In the genomic region with DNA sequence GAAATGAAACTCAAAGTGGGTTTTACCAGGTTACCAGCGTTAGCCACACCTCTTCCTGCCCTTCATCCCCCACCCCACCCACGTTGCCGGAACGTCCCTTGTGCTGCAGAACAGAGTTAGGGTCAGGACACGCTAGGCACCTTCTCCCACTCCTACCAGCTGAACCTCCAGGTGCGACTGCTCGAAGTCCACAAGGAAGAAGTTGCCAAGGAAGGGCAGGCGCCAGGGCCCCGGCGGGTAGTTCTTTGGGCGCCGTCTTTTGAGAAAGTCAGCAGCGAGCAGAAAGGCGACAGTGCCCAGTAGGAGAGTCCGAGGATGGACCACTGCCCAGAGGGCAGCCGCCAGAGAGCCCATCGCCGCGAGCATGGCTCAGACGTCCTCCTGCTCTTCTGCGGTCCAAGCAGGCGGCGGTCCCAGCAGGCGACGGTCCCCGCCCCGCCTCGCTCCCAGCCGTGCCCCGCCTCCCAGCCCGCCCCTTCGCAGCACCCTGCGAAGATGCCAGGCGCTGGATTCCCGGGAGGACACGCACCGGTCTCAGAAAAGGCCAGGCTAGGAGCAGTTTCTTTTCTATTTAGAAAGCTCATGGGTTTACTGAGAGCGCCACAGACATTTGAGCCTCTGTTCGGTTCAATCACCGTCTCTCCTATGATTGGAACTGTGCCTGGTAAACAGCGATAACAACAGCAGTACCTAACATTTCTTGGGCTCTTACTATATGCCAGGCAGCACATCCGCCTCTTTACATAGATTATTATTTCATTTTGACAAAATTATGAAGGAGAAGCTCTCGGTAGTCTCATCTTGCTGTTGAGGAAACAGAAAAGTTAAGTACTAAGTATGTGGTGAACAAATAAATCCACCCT, we compare ENCODE assay signal across 8 cellular contexts. TPM values are rescaled to one million over a fixed set of nuclear protein-coding genes. Genes with fewer than 3 reads are reported as not detected.
DNase-seq lines count a peak whose midpoint lies in the region; ATAC-seq, FAIRE-seq and TF ChIP-seq lines count a peak whose summit lies in the region.

A gene with protein sequence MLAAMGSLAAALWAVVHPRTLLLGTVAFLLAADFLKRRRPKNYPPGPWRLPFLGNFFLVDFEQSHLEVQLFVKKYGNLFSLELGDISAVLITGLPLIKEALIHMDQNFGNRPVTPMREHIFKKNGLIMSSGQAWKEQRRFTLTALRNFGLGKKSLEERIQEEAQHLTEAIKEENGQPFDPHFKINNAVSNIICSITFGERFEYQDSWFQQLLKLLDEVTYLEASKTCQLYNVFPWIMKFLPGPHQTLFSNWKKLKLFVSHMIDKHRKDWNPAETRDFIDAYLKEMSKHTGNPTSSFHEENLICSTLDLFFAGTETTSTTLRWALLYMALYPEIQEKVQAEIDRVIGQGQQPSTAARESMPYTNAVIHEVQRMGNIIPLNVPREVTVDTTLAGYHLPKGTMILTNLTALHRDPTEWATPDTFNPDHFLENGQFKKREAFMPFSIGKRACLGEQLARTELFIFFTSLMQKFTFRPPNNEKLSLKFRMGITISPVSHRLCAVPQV (minus strand): TSS at position 393 of the 863 bp plus-strand sequence. CDS start 27 bp downstream, at position 366.

- H3K27ac ChIP-seq in HUES48 (ENCODE audit: low read depth, low read length) (no peak within 1 kb of the TSS), K562 (ENCODE audit: extremely low read depth, low read depth, low read length) (no peak within 1 kb of the TSS)

- TF ChIP-seq POLR2A in K562 (conservative IDR thresholded peaks at IDR 0.05), result no peak

- 0 out of 2 replicates have a peak within 1 kb of the TSS, but pooled peaks have one; percentile 14 for H2AFZ ChIP-seq in K562 (ENCODE audit: low read depth, low read length)

- no peaks in the 10 kb centered on the region for H3K36me3 ChIP-seq in HUES48 (ENCODE audit: control insufficient read depth, insufficient read depth, low read length)
- no peaks in the 10 kb centered on the region for H3K36me3 ChIP-seq in K562 (ENCODE audit: control insufficient read depth, insufficient read depth, low read length)
- H3K36me3 ChIP-seq in skeletal muscle satellite cell (ENCODE audit: insufficient read depth, low read length), result no peaks in the 10 kb centered on the region

- peaks cover 4% of the 10 kb centered on the region; the same call in 1 of the 2 replicates for H3K4me1 ChIP-seq in HUES48 (ENCODE audit: control insufficient read depth, insufficient read depth, low read length)
- H3K4me1 ChIP-seq in K562 (replicated peaks in 1 of 2; ENCODE audit: control insufficient read depth in 2 of 2, insufficient read depth in 2 of 2, low read length in 2 of 2), result peaks cover 0 to 6% of the 10 kb centered on the region in 2 experiments; a peak in 2 of 5 replicates
- H3K4me1 ChIP-seq in skeletal muscle satellite cell (ENCODE audit: control insufficient read depth, insufficient read depth, low read length), result peaks cover 5% of the 10 kb centered on the region

- no peak within 1 kb of the TSS; the same call in 1 of the 2 replicates for H3K9ac ChIP-seq in HUES48 (ENCODE audit: low read depth, low read length)
- no peak within 1 kb of the TSS for H3K9ac ChIP-seq in K562 (ENCODE audit: insufficient read depth in 1 of 2, low read depth in 2 of 2, low read length in 2 of 2)
- peak within 1 kb of the TSS; percentile 57 for H3K9ac ChIP-seq in skeletal muscle satellite cell (ENCODE audit: low read depth, low read length)

- in situ Hi-C loops in K562 (cut with MboI), result loop anchor here (25.0 kb wide), 1 partner anchor 1189 kb away; no protein-coding TSS in a partner anchor

- FAIRE-seq in K562 (lab: Jason Lieb, UNC), result no peak

- H3K27me3 ChIP-seq in HUES48 (ENCODE audit: control insufficient read depth, insufficient read depth, low read length), result peaks cover 45% of the 10 kb centered on the region
- H3K27me3 ChIP-seq in K562 (ENCODE audit: control insufficient read depth in 2 of 2, insufficient read depth in 2 of 2, low read length in 2 of 2), result peaks cover 5 to 6% of the 10 kb centered on the region in 2 experiments; a peak in 2 of 5 replicates
- peaks cover 25% of the 10 kb centered on the region for H3K27me3 ChIP-seq in skeletal muscle satellite cell (ENCODE audit: control insufficient read depth, insufficient read depth, low read length)

- H3K4me3 ChIP-seq in HUES48 (ENCODE audit: low read depth, low read length) (peak within 1 kb of the TSS; percentile 71), K562 (no peak within 1 kb of the TSS), skeletal muscle satellite cell (ENCODE audit: low read length) (peak within 1 kb of the TSS; percentile 82)

- TF ChIP-seq RAD21 in K562 (CRISPR knock-in tag; conservative IDR thresholded peaks at IDR 0.05 in 1 of 2, IDR thresholded peaks at IDR 0.05 in 1 of 2), result no peak

- DNase-seq in AG08396 (ENCODE audit: low spot score), result peak; percentile 59
- DNase-seq in T-helper 1 cell, result peak in 4 of 5 donors; percentile 5 to 13 (median 10)
- DNase-seq in K562 (ENCODE audit: extremely low read depth in 1 of 4, low spot score in 3 of 4), result peak in 1 of 4 experiments; percentile 4
- DNase-seq in iPS-NIHi7 (ENCODE audit: extremely low spot score), result peak; percentile 69

- H3K79me2 ChIP-seq in K562 (ENCODE audit: control insufficient read depth, insufficient read depth, low read length), result no peaks in the 10 kb centered on the region

- 3% methylated on average over 31 of the region's 43 CpGs for WGBS in K562 (ENCODE audit: insufficient coverage, low coverage, missing lambda C conversion rate)

- intact Hi-C loops in K562 (cut with micrococcal nuclease), result no loop called here

- POLR2A ChIA-PET in K562 (lab: Yijun Ruan, JAX), result no interaction called here

- TF ChIP-seq EP300 in K562 (IDR thresholded peaks at IDR 0.05; ENCODE audit: low read length), result no peak

- no peaks in the 10 kb centered on the region for H4K20me1 ChIP-seq in K562 (replicated peaks; ENCODE audit: control insufficient read depth, insufficient read depth, low read length)

- H3K9me3 ChIP-seq in HUES48 (ENCODE audit: control insufficient read depth, insufficient read depth, low read length), result no peaks in the 10 kb centered on the region
- no peaks in the 10 kb centered on the region for H3K9me3 ChIP-seq in K562 (replicated peaks; ENCODE audit: control insufficient read depth, insufficient read depth, low read depth, low read length)
- no peaks in the 10 kb centered on the region for H3K9me3 ChIP-seq in skeletal muscle satellite cell (replicated peaks; ENCODE audit: low read length)

- no peak within 1 kb of the TSS; the same call in 1 of the 2 replicates for H3K4me2 ChIP-seq in K562 (ENCODE audit: insufficient read depth, low read length)
- peak within 1 kb of the TSS; percentile 97 for H3K4me2 ChIP-seq in skeletal muscle satellite cell (ENCODE audit: low read length)

- ATAC-seq in GM19351 (IDR thresholded peaks at IDR 0.05; ENCODE audit: unreplicated experiment) (peak; percentile 72), K562 (peak; percentile 80), HG03457 (IDR thresholded peaks at IDR 0.05; ENCODE audit: unreplicated experiment) (no peak)

- CTCF ChIA-PET in K562 (lab: Yijun Ruan, JAX; ENCODE audit: low intra/inter-chr PET ratio), result no interaction called here

- H3K9me1 ChIP-seq in K562 (ENCODE audit: control insufficient read depth, insufficient read depth, low read length), result no peaks in the 10 kb centered on the region

- BruUV-seq in K562 (replicated peaks; lab: Mats Ljungman, UMichigan), result no TSS peak

- TF ChIP-seq CTCF in K562 (IDR thresholded peaks at IDR 0.05 in 2 of 3, conservative IDR thresholded peaks at IDR 0.05 in 1 of 3; ENCODE audit: insufficient read depth in 2 of 3, low read depth in 1 of 3, low read length in 3 of 3), result no peak

TF ChIP-seq in K562, 482 proteins besides CTCF, POLR2A, EP300 and RAD21 (continues in another document):
- TF ChIP-seq HNRNPLL (IDR thresholded peaks at IDR 0.05; ENCODE audit: low read depth, low read length, poor library complexity, severe bottlenecking) (no peak), ZNF436 (CRISPR knock-in tag; IDR thresholded peaks at IDR 0.05) (no peak), RAD51 (IDR thresholded peaks at IDR 0.05; ENCODE audit: borderline replicate concordance, low read depth) (no peak)

RNA-seq across cellular contexts. Expression of the gene that starts here (rescaled TPM):
- 0.19 TPM in 1 of 2 replicates, not detected in the other for total RNA-seq in K562 (2011; cell fraction: chromatin; rRNA removed; ENCODE audit: low replicate concordance)
- total RNA-seq in K562 (2011; cell fraction: nucleolus; rRNA removed), result not detected in 2 replicates
- not detected in 2 replicates for total RNA-seq in K562 (2011; cell fraction: nucleoplasm; rRNA removed)
- total RNA-seq in K562 (2014; rRNA removed) (not detected in 2 replicates), K562 (2014; rRNA removed; fragmentation: Illumina TruSeq; extraction: Trizol) (not detected in 2 replicates), K562 (2015; rRNA removed; fragmentation: Illumina TruSeq; extraction: Trizol) (not detected in 2 replicates), K562 (2021) (not detected in 2 replicates)
- polyA plus RNA-seq in K562 (2011; rRNA removed) (not detected in 2 replicates), K562 (2014; fragmentation: Illumina TruSeq; extraction: Trizol) (not detected in 2 replicates), K562 (2014; fragmentation: Nextera tagmentation; extraction: Ambion mirVana) (not detected), K562 (2014; rRNA removed) (not detected in 2 replicates)
- polyA plus RNA-seq in K562 (2011; cell fraction: cytosol; rRNA removed), result not detected in 2 replicates
- polyA plus RNA-seq in K562 (2011; cell fraction: nucleus; rRNA removed), result not detected in 2 replicates
- polyA plus RNA-seq in K562 (2012), result not detected in 2 replicates
- polyA minus RNA-seq in K562 (2011; rRNA and poly(A)+ RNA removed), result not detected in 2 replicates
- not detected in 2 replicates for polyA minus RNA-seq in K562 (2011; cell fraction: cytosol; rRNA and poly(A)+ RNA removed)
- not detected in 2 replicates for polyA minus RNA-seq in K562 (2011; cell fraction: nucleus; rRNA and poly(A)+ RNA removed)
- total RNA-seq in skeletal muscle satellite cell (2012; rRNA removed), result 0.51 and 1.1 TPM in 2 replicates

Comparison
In these comparisons a context has a peak if more than half of its experiments do, and no peak if none do; other contexts are left out.
1. Peak in ATAC-seq in K562; RNA of the gene not detected or under 1 TPM.